1 cellular context compared by ENCODE assay signal in the genomic region with DNA sequence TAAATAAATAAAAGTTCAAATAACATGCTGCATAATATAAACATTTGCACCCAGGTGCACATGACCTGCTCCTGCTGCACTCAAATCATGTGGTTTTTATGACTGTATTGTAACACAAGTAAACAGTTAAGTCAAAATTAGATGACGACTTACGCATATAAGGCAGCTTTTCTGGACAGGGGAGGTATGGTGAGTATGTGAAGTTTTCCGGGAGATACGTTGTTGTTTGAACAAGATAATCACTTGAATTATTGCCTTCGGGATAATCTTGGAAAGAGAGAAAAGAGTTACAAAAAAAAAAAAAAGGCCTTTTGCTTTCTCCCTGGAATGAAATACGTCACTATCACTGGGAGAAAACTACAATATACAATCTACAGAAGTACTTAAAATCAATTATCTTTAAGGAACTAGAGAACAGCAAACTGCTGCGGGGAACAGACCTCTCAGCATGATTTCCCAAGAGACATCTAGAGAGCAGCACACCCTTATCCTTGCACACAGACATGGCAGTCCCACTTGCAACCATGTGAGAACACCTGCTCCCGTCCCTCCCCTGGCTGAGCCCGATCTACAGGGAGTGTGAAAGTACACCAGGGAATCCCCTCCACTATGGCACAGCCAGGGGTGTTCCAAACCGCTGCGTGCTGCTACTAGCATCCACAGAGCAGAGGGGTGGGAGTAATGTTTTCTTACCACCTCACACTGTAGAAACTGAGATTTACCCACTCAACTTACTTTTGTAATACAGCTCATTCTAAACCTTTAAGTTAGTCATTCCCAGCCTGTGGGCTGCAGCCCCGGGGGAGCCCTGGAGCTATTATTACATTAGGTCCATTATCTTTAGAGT.
TF ChIP-seq lines count a peak whose summit lies in the region.

No MANE protein-coding gene starts in this region.

TF ChIP-seq in SK-N-SH, 30 proteins besides CTCF, POLR2A, EP300 and RAD21 (continued from another document):
- no peak for TF ChIP-seq PBX3 (IDR thresholded peaks at IDR 0.05)
